ENCODE assay signal across 15 cellular contexts in the genomic region with DNA sequence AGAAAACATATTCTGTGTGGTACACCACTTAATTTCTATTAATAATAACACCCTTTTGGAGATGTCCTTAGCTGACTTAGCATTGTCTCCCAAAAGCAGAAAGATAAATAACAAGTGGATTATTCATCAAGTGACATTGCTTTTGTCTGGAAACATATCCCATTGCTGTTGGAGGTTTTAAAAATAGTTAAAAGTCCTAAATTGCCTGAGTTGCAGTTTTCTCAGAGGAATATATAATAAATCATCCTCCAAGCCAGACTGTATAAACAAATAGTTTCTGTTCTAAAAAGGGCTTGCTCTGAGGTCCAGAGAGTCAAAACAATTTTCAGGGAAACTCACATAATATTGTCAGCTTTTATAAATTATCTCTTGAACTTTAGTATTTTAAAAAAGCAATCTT.
A peak's percentile ranks its signal among the peaks of the same experiment; 100 is the strongest.
DNase-seq lines count a peak whose midpoint lies in the region; ATAC-seq and TF ChIP-seq lines count a peak whose summit lies in the region.
"Had no signal": no experiment of that assay in that cellular context is flagged by ENCODE, and none has a peak within 500 bp of the region (broad histone marks: within the 10 kb centered on the region; RNA-seq: fewer than 3 reads in every experiment).

No MANE protein-coding gene starts in this region.

- no peak overlapping the region for H4K91ac ChIP-seq in mesenchymal stem cell (ENCODE audit: low read length)

- H3K18ac ChIP-seq in mesenchymal stem cell (ENCODE audit: low read depth in 1 of 2, low read length in 2 of 2): no peak overlapping the region

- H3K4me3 ChIP-seq in fibroblast of lung (replicated peaks in 1 of 4; ENCODE audit: control extremely low read depth in 1 of 4, insufficient read depth in 1 of 4, low read depth in 3 of 4, low read length in 4 of 4) (no peak overlapping the region), mesenchymal stem cell (ENCODE audit: insufficient read depth in 1 of 2, low read depth in 1 of 2, low read length in 2 of 2) (no peak overlapping the region)
- H3K4me3 ChIP-seq: GM23338 had no signal

- H3K79me1 ChIP-seq in mesenchymal stem cell (replicated peaks; ENCODE audit: low read length, poor library complexity, severe bottlenecking): no peaks in the 10 kb centered on the region

- H3K14ac ChIP-seq in mesenchymal stem cell (ENCODE audit: low read length in 2 of 2): no peak overlapping the region

- H2AK5ac ChIP-seq in mesenchymal stem cell (ENCODE audit: low read length, severe bottlenecking): no peak overlapping the region

- H4K20me1 ChIP-seq in fibroblast of lung (ENCODE audit: control insufficient read depth, extremely low read depth, insufficient read depth, low read length): no peaks in the 10 kb centered on the region

- TF ChIP-seq CTCF in fibroblast of lung (conservative IDR thresholded peaks at IDR 0.05 in 1 of 2, IDR thresholded peaks at IDR 0.05 in 1 of 2; ENCODE audit: low read depth in 1 of 2, low read length in 2 of 2): no peak
- TF ChIP-seq CTCF in foreskin keratinocyte (conservative IDR thresholded peaks at IDR 0.05): no peak

- no peak overlapping the region for H3K23ac ChIP-seq in mesenchymal stem cell (ENCODE audit: low read length in 2 of 2)

- H2BK15ac ChIP-seq in mesenchymal stem cell (ENCODE audit: low read depth, poor library complexity, severe bottlenecking): no peak overlapping the region

- H3K27me3 ChIP-seq in fibroblast of lung (ENCODE audit: control insufficient read depth, insufficient read depth, low read length): no peaks in the 10 kb centered on the region
- H3K27me3 ChIP-seq in mesenchymal stem cell (ENCODE audit: control insufficient read depth in 1 of 2, insufficient read depth in 1 of 2, low read length in 2 of 2): no peaks in the 10 kb centered on the region
- H3K27me3 ChIP-seq in foreskin keratinocyte: peaks cover 21% of the 10 kb centered on the region
- H3K27me3 ChIP-seq: BE2C had no signal

- H3K27ac ChIP-seq in fibroblast of lung (ENCODE audit: insufficient read depth, low read length) (no peak overlapping the region), mesenchymal stem cell (ENCODE audit: low read length, poor library complexity, severe bottlenecking) (no peak overlapping the region), foreskin keratinocyte (no peak overlapping the region)

- H2AFZ ChIP-seq in fibroblast of lung (ENCODE audit: low read length) (no peak overlapping the region), mesenchymal stem cell (ENCODE audit: low read depth, low read length) (no peak overlapping the region)
- H2AFZ ChIP-seq: GM23338 had no signal

- H2BK12ac ChIP-seq in mesenchymal stem cell (ENCODE audit: low read length in 2 of 2): no peak overlapping the region

- no peak overlapping the region for H2BK5ac ChIP-seq in mesenchymal stem cell (ENCODE audit: low read depth, low read length, poor library complexity, severe bottlenecking)

- H3K4me1 ChIP-seq in fibroblast of lung (ENCODE audit: control insufficient read depth, extremely low read depth, insufficient read depth, low read length): no peaks in the 10 kb centered on the region
- no peaks in the 10 kb centered on the region for H3K4me1 ChIP-seq in mesenchymal stem cell (ENCODE audit: control insufficient read depth, insufficient read depth, low read depth, low read length)
- H3K4me1 ChIP-seq in foreskin keratinocyte: no peaks in the 10 kb centered on the region
- H3K4me1 ChIP-seq: BE2C had no signal

- H3K79me2 ChIP-seq in fibroblast of lung (ENCODE audit: control insufficient read depth, insufficient read depth, low read length): no peaks in the 10 kb centered on the region

- H3K9ac ChIP-seq in fibroblast of lung (ENCODE audit: insufficient read depth, low read length) (no peak overlapping the region), mesenchymal stem cell (ENCODE audit: low read length) (no peak overlapping the region)

- DNase-seq in LHCN-M2 (ENCODE audit: low read depth) (peak; percentile 2), fibroblast of lung (ENCODE audit: low read depth in 2 of 2) (peak; percentile 1 to 64), mesenchymal stem cell (peak; percentile 30), foreskin keratinocyte (no peak)
- DNase-seq: BE2C; CD8-positive, alpha-beta T cell; COR-L47; DMS153; DND-41; GF-D8; H7 had no signal

- ATAC-seq in GM19452 (IDR thresholded peaks at IDR 0.05; ENCODE audit: unreplicated experiment): no peak
- ATAC-seq in HG03175 (IDR thresholded peaks at IDR 0.05; ENCODE audit: unreplicated experiment): no peak
- no peak for ATAC-seq in GM18909 (IDR thresholded peaks at IDR 0.05; ENCODE audit: poor library complexity, unreplicated experiment)
- no peak for ATAC-seq in foreskin keratinocyte
- ATAC-seq: CD8-positive, alpha-beta T cell; GM23338 had no signal

- H3K4me2 ChIP-seq in fibroblast of lung (ENCODE audit: extremely low read depth, insufficient read depth, low read length) (no peak overlapping the region), mesenchymal stem cell (ENCODE audit: low read length, poor library complexity, severe bottlenecking) (no peak overlapping the region)
- H3K4me2 ChIP-seq: GM23338 had no signal

- H4K8ac ChIP-seq in mesenchymal stem cell (ENCODE audit: low read length): no peak overlapping the region

- H3K36me3 ChIP-seq in fibroblast of lung (ENCODE audit: control insufficient read depth, insufficient read depth, low read length) (no peaks in the 10 kb centered on the region), mesenchymal stem cell (ENCODE audit: control insufficient read depth in 1 of 2, insufficient read depth in 2 of 2, low read depth in 1 of 2, low read length in 2 of 2) (no peaks in the 10 kb centered on the region)
- H3K36me3 ChIP-seq: BE2C had no signal

- no peak overlapping the region for H2BK120ac ChIP-seq in mesenchymal stem cell (ENCODE audit: low read depth, low read length)

- H3K9me3 ChIP-seq in fibroblast of lung (ENCODE audit: control insufficient read depth, insufficient read depth, low read depth, low read length) (no peaks in the 10 kb centered on the region), mesenchymal stem cell (ENCODE audit: control insufficient read depth, low read length) (peaks cover 4% of the 10 kb centered on the region)
- H3K9me3 ChIP-seq: BE2C had no signal

- H3K4ac ChIP-seq in mesenchymal stem cell (ENCODE audit: low read depth in 1 of 2, low read length in 2 of 2): no peak overlapping the region

Comparison
In these comparisons a context has a peak if more than half of its experiments do, and no peak if none do; other contexts are left out.
1. DNase-seq: peak in LHCN-M2 (single experiment), fibroblast of lung (2 of 2) and mesenchymal stem cell (single experiment); none in foreskin keratinocyte (0 of 2).